In the genomic region with DNA sequence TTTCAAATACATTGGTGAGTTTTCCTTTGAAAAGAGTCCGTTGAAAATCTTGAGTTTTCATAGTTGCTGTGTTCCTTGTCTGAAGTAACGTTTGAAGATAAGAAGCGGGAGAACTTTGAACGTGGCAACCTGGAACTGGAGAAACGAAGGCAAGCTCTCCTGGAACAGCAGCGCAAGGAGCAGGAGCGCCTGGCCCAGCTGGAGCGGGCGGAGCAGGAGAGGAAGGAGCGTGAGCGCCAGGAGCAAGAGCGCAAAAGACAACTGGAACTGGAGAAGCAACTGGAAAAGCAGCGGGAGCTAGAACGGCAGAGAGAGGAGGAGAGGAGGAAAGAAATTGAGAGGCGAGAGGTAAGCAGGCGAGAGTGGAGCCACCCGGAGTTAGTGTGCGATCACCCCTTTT, we compare ENCODE assay signal across 22 cellular contexts.
DNase-seq lines count a peak whose midpoint lies in the region; ATAC-seq and TF ChIP-seq lines count a peak whose summit lies in the region.
"Had no signal": no experiment of that assay in that cellular context is flagged by ENCODE, and none has a peak within 500 bp of the region (broad histone marks: within the 10 kb centered on the region; RNA-seq: fewer than 3 reads in every experiment).

No MANE protein-coding gene starts in this region.

- no peaks in the 10 kb centered on the region for H3K36me3 Mint-ChIP-seq in central memory CD8-positive, alpha-beta T cell (ENCODE audit: insufficient read depth)
- H3K36me3 Mint-ChIP-seq in endothelial cell (ENCODE audit: low read depth, unreplicated experiment) (peaks cover 48% of the 10 kb centered on the region), type B pancreatic cell (peaks cover 53% of the 10 kb centered on the region)

- no peak for DNase-seq in central memory CD8-positive, alpha-beta T cell (ENCODE audit: low spot score in 2 of 2)
- DNase-seq in endothelial cell (ENCODE audit: low spot score) (no peak), type B pancreatic cell (ENCODE audit: extremely low spot score, unreplicated experiment) (no peak), G401 (ENCODE audit: low spot score) (no peak), GF-D8 (lab: John Stamatoyannopoulos, UW) (no peak), pons (ENCODE audit: low spot score) (no peak)
- DNase-seq: 8988T; ACHN; BE2C; C1 segment of cervical spinal cord; CD4-positive, alpha-beta memory T cell; CD4-positive, CD25-positive, alpha-beta regulatory T cell; CD8-positive, alpha-beta memory T cell; COR-L47; DMS 273 treated with DMSO at 0.1 percent for 48 hours; DMS153; DMS53; DMS79; DND-41; EL had no signal

- H3K27me3 Mint-ChIP-seq in central memory CD8-positive, alpha-beta T cell: no peaks in the 10 kb centered on the region
- H3K27me3 Mint-ChIP-seq in endothelial cell (ENCODE audit: unreplicated experiment) (no peaks in the 10 kb centered on the region), type B pancreatic cell (no peaks in the 10 kb centered on the region)
- H3K27me3 Mint-ChIP-seq: CD4-positive, alpha-beta memory T cell; CD4-positive, CD25-positive, alpha-beta regulatory T cell had no signal

- H3K27ac Mint-ChIP-seq in central memory CD8-positive, alpha-beta T cell (ENCODE audit: low read depth): peak overlapping the region; percentile 2
- no peak overlapping the region for H3K27ac Mint-ChIP-seq in endothelial cell (ENCODE audit: unreplicated experiment)
- peak overlapping the region; percentile 7 for H3K27ac Mint-ChIP-seq in type B pancreatic cell
- H3K27ac Mint-ChIP-seq: CD14-positive monocyte; CD4-positive, alpha-beta memory T cell; CD4-positive, CD25-positive, alpha-beta regulatory T cell; CD8-positive, alpha-beta memory T cell had no signal

- no peaks in the 10 kb centered on the region for H3K4me1 Mint-ChIP-seq in central memory CD8-positive, alpha-beta T cell
- peaks cover 7% of the 10 kb centered on the region for H3K4me1 Mint-ChIP-seq in endothelial cell (ENCODE audit: unreplicated experiment)
- H3K4me1 Mint-ChIP-seq in type B pancreatic cell (ENCODE audit: unreplicated experiment): no peaks in the 10 kb centered on the region
- H3K4me1 Mint-ChIP-seq: CD4-positive, alpha-beta memory T cell; CD4-positive, CD25-positive, alpha-beta regulatory T cell; CD8-positive, alpha-beta memory T cell had no signal

- H3K4me3 Mint-ChIP-seq in central memory CD8-positive, alpha-beta T cell: no peak overlapping the region
- peak overlapping the region; percentile 33 for H3K4me3 Mint-ChIP-seq in endothelial cell (ENCODE audit: unreplicated experiment)
- H3K4me3 Mint-ChIP-seq in type B pancreatic cell: no peak overlapping the region
- H3K4me3 Mint-ChIP-seq: CD14-positive monocyte; CD4-positive, alpha-beta memory T cell; CD4-positive, CD25-positive, alpha-beta regulatory T cell; CD8-positive, alpha-beta memory T cell had no signal

- TF ChIP-seq CTCF in endothelial cell (IDR thresholded peaks at IDR 0.05; ENCODE audit: unreplicated experiment) (no peak), type B pancreatic cell (conservative IDR thresholded peaks at IDR 0.05) (no peak)

- no peaks in the 10 kb centered on the region for H3K9me3 Mint-ChIP-seq in central memory CD8-positive, alpha-beta T cell
- no peaks in the 10 kb centered on the region for H3K9me3 Mint-ChIP-seq in endothelial cell (ENCODE audit: unreplicated experiment)
- H3K9me3 Mint-ChIP-seq in type B pancreatic cell: no peaks in the 10 kb centered on the region
- H3K9me3 Mint-ChIP-seq: CD8-positive, alpha-beta memory T cell had no signal

- in situ Hi-C loops in G401 (cut with HindIII; ENCODE audit: low sequenced_read_pairs): no loop called here

- ATAC-seq in central memory CD8-positive, alpha-beta T cell (replicated peaks; ENCODE audit: extremely low read depth, poor library complexity, severe bottlenecking): no peak
- ATAC-seq: GM12878 had no signal
